9 cellular contexts compared by ENCODE assay signal in genomic region chr12:124828264-124829007, GRCh38. TPM values are rescaled to one million over a fixed set of nuclear protein-coding genes. Genes with fewer than 3 reads are reported as not detected.
DNase-seq lines count a peak whose midpoint lies in the region; ATAC-seq and TF ChIP-seq lines count a peak whose summit lies in the region.
"Had no signal": no experiment of that assay in that cellular context is flagged by ENCODE, and none has a peak within 500 bp of the region (broad histone marks: within the 10 kb centered on the region; RNA-seq: fewer than 3 reads in every experiment).

No MANE protein-coding gene starts in this region.

- DNase-seq in EL, result peak; percentile 80
- peak; percentile 94 for DNase-seq in M059J (ENCODE audit: low read depth)
- DNase-seq in dorsolateral prefrontal cortex, result peak in 3 of 10 donors; percentile 35 to 56 (median 43)
- DNase-seq in omental fat pad (ENCODE audit: low spot score), result no peak
- DNase-seq in activated CD4-positive, alpha-beta T cell treated with anti-CD3 and anti-CD28 coated beads, Interleukin-2, amount 50 U/mL, for 1 hour, result no peak
- no peak for DNase-seq in T-cell
- DNase-seq: activated effector memory CD4-positive, alpha-beta T cell treated with anti-CD3 and anti-CD28 coated beads, Interleukin-2, amount 50 U/mL, for 16 hours had no signal

- intact Hi-C loops in dorsolateral prefrontal cortex (cut with DNase I), result no loop called here

- no peak overlapping the region for H3K4me3 ChIP-seq in dorsolateral prefrontal cortex

- CTCF ChIA-PET in T-cell (lab: Charles Lee), result no interaction called here

- ATAC-seq in omental fat pad (ENCODE audit: low FRiP score) (peak; percentile 74), HG02678 (IDR thresholded peaks at IDR 0.05; ENCODE audit: unreplicated experiment) (no peak), T-cell (replicated peaks in 1 of 4) (no peak), GM19324 (IDR thresholded peaks at IDR 0.05; ENCODE audit: low FRiP score, unreplicated experiment) (no peak)

- H3K9me3 Mint-ChIP-seq in T-cell, result peaks cover 0 to 10% (median 4%) of the 10 kb centered on the region in 3 donors

- TF ChIP-seq CTCF in dorsolateral prefrontal cortex (IDR thresholded peaks at IDR 0.05 in 54 of 56, conservative IDR thresholded peaks at IDR 0.05 in 2 of 56; ENCODE audit: low read depth in 1 of 56, partially characterized antibody in 56 of 56) (no peak), omental fat pad (IDR thresholded peaks at IDR 0.05) (no peak)

- no peaks in the 10 kb centered on the region for H3K36me3 Mint-ChIP-seq in T-cell

- H3K27me3 Mint-ChIP-seq in T-cell, result no peaks in the 10 kb centered on the region

- POLR2A ChIA-PET in T-cell (lab: Charles Lee), result no interaction called here

- H3K4me3 Mint-ChIP-seq in T-cell, result no peak overlapping the region

- H3K27me3 ChIP-seq in dorsolateral prefrontal cortex, result no peaks in the 10 kb centered on the region

- no peaks in the 10 kb centered on the region for H3K4me1 Mint-ChIP-seq in T-cell

- H3K27ac Mint-ChIP-seq in T-cell, result no peak overlapping the region

- H3K27ac ChIP-seq in dorsolateral prefrontal cortex, result peak overlapping the region in 53 of 59 donors; percentile 5 to 88 (median 65)

RNA-seq across cellular contexts. Expression of gene SCARB1, which starts 35.2 kb away (rescaled TPM):
- 35.6 and 38.0 TPM in 2 replicates for total RNA-seq in M059J (2014; rRNA removed; shearing (Covaris generic))
- total RNA-seq in dorsolateral prefrontal cortex, result 100 to 1,000 TPM in 1 of 120 experiments, 10 to 100 TPM in 119; 33.4 to 110 (median 54.7) TPM
- total RNA-seq in omental fat pad, result 10 to 100 TPM; 24.2 to 79.4 (median 59.4) TPM
- total RNA-seq in T-cell, result 1 to 10 TPM; 3.1 to 5.6 (median 4.5) TPM

Comparison
In these comparisons a context has a peak if more than half of its experiments do, and no peak if none do; other contexts are left out.
1. DNase-seq: peak in EL (single experiment) and M059J (single experiment); none in omental fat pad (single experiment), activated CD4-positive, alpha-beta T cell treated with anti-CD3 and anti-CD28 coated beads, Interleukin-2, amount 50 U/mL, for 1 hour (single experiment) and T-cell (0 of 34).